Comparison of ENCODE assay signal across 1 cellular context in genomic region chr7:95916573-95917371, GRCh38.
TF ChIP-seq lines count a peak whose summit lies in the region.

No MANE protein-coding gene starts in this region.

TF ChIP-seq in IMR-90, 13 proteins besides CTCF, POLR2A, EP300 and RAD21:
- TF ChIP-seq USF2 (IDR thresholded peaks at IDR 0.05; ENCODE audit: low read depth, low read length): no peak
- TF ChIP-seq SMC3 (IDR thresholded peaks at IDR 0.05; ENCODE audit: low read depth, low read length): peak; percentile 69
TF ChIP-seq in IMR-90: peak in this region for 1.
